Comparison of ENCODE assay signal across 14 cellular contexts in the genomic region with DNA sequence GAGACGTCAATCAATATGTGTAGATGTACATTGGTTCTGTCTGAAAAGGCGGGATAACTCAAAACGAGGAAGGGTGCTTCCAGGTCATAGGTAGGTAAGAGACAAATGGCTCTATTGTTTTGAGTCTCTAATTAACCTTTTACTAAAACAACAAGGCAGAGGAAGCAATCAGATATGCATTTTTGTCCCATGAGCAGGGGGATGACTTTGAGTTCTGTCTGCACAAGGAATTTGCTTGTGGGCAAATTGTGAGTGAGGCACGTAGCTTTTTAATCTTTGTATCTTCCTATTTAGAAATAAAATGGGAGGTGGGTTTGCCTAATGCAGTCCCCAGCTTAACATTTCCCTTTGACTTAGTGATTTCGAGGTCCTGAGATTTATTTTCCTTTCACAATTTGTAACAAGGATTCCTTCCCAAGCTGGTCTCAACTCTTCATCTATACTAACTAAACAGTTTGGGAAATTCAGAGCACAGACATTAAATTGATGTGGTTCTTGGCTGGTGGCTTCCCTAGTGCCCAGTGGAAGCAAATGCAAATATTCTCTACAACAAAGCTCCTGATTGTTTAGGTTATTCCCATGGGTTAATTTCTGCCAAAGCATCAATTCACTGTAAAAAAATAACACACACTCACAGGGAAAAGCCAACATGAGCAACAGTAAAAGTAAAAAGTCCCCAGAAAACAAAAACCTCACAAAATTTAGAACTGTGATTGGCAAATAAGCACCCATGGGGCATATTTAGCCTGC.
DNase-seq lines count a peak whose midpoint lies in the region; ATAC-seq and TF ChIP-seq lines count a peak whose summit lies in the region.
"Had no signal": no experiment of that assay in that cellular context is flagged by ENCODE, and none has a peak within 500 bp of the region (broad histone marks: within the 10 kb centered on the region; RNA-seq: fewer than 3 reads in every experiment).

No MANE protein-coding gene starts in this region.

- H3K4me3 Mint-ChIP-seq in HFFc6, result peak overlapping the region; percentile 57; the same call in 1 of the 2 replicates
- no peak overlapping the region for H3K4me3 Mint-ChIP-seq in activated naive CD8-positive, alpha-beta T cell treated with anti-CD3 and anti-CD28 coated beads for 36 hours
- H3K4me3 Mint-ChIP-seq in activated CD4-positive, alpha-beta memory T cell treated with anti-CD3 and anti-CD28 coated beads for 36 hours, result no peak overlapping the region

- peak overlapping the region; percentile 79 for H3K27ac Mint-ChIP-seq in HFFc6
- H3K27ac Mint-ChIP-seq in activated naive CD8-positive, alpha-beta T cell treated with anti-CD3 and anti-CD28 coated beads for 36 hours, result no peak overlapping the region
- no peak overlapping the region for H3K27ac Mint-ChIP-seq in activated CD4-positive, alpha-beta memory T cell treated with anti-CD3 and anti-CD28 coated beads for 36 hours

- no peak overlapping the region for H3K4me3 ChIP-seq in foreskin fibroblast (ENCODE audit: low read depth in 1 of 2, low read length in 2 of 2)
- H3K4me3 ChIP-seq: BLaER1 treated with 17β-estradiol and CSF1 and Interleukin-3, amounts not matched to agents 10 nM and 100 nM had no signal

- in situ Hi-C loops in SK-MEL-5 (cut with HindIII; ENCODE audit: low pct_unique_long_range_greater_than_20kb, low sequenced_read_pairs), result no loop called here

- POLR2A ChIA-PET in activated CD4-positive, alpha-beta memory T cell treated with anti-CD3 and anti-CD28 coated beads for 36 hours (lab: Charles Lee), result no interaction called here

- no peaks in the 10 kb centered on the region for H3K27me3 Mint-ChIP-seq in HFFc6 (ENCODE audit: insufficient read depth)
- H3K27me3 Mint-ChIP-seq in activated naive CD8-positive, alpha-beta T cell treated with anti-CD3 and anti-CD28 coated beads for 36 hours, result no peaks in the 10 kb centered on the region
- H3K27me3 Mint-ChIP-seq in activated CD4-positive, alpha-beta memory T cell treated with anti-CD3 and anti-CD28 coated beads for 36 hours, result no peaks in the 10 kb centered on the region

- CTCF ChIA-PET in activated CD4-positive, alpha-beta memory T cell treated with anti-CD3 and anti-CD28 coated beads for 36 hours (lab: Charles Lee), result no interaction called here

- TF ChIP-seq CTCF in HFFc6 (IDR thresholded peaks at IDR 0.05) (no peak), foreskin fibroblast (IDR thresholded peaks at IDR 0.05; ENCODE audit: low read depth, low read length) (no peak)

- peaks cover 38% of the 10 kb centered on the region for H3K36me3 Mint-ChIP-seq in HFFc6 (ENCODE audit: low read depth)
- peaks cover 2% of the 10 kb centered on the region for H3K36me3 Mint-ChIP-seq in activated naive CD8-positive, alpha-beta T cell treated with anti-CD3 and anti-CD28 coated beads for 36 hours
- H3K36me3 Mint-ChIP-seq in activated CD4-positive, alpha-beta memory T cell treated with anti-CD3 and anti-CD28 coated beads for 36 hours, result peaks cover 2% of the 10 kb centered on the region

- intact Hi-C loops in activated CD4-positive, alpha-beta memory T cell treated with anti-CD3 and anti-CD28 coated beads for 36 hours (cut with micrococcal nuclease), result no loop called here

- H3K9me3 Mint-ChIP-seq in HFFc6, result peaks cover 24% of the 10 kb centered on the region
- H3K9me3 Mint-ChIP-seq in activated naive CD8-positive, alpha-beta T cell treated with anti-CD3 and anti-CD28 coated beads for 36 hours, result peaks cover 29% of the 10 kb centered on the region
- H3K9me3 Mint-ChIP-seq in activated CD4-positive, alpha-beta memory T cell treated with anti-CD3 and anti-CD28 coated beads for 36 hours, result peaks cover 61% of the 10 kb centered on the region

- peaks cover 39% of the 10 kb centered on the region for H3K4me1 Mint-ChIP-seq in HFFc6 (ENCODE audit: low read depth)
- H3K4me1 Mint-ChIP-seq in activated naive CD8-positive, alpha-beta T cell treated with anti-CD3 and anti-CD28 coated beads for 36 hours, result no peaks in the 10 kb centered on the region
- H3K4me1 Mint-ChIP-seq in activated CD4-positive, alpha-beta memory T cell treated with anti-CD3 and anti-CD28 coated beads for 36 hours (ENCODE audit: low read depth), result no peaks in the 10 kb centered on the region

- DNase-seq in HFFc6, result peak; percentile 32
- peak; percentile 80 for DNase-seq in SK-MEL-5 (ENCODE audit: low read depth, low spot score)
- DNase-seq in foreskin fibroblast, result peak; percentile 4 to 51
- peak; percentile 17 for DNase-seq in renal cortical epithelial cell (ENCODE audit: low read depth)
- no peak for DNase-seq in activated naive CD8-positive, alpha-beta T cell treated with anti-CD3 and anti-CD28 coated beads for 36 hours
- DNase-seq in activated CD4-positive, alpha-beta memory T cell treated with anti-CD3 and anti-CD28 coated beads for 36 hours, result no peak
- DNase-seq: KG1, MM.1S, NCI-H1930, NCI-H524, SK-N-SH had no signal

- ATAC-seq in HG03469 (IDR thresholded peaks at IDR 0.05; ENCODE audit: unreplicated experiment), result no peak
- ATAC-seq: Right ventricle myocardium inferior had no signal

Comparison
In these comparisons a context has a peak if more than half of its experiments do, and no peak if none do; other contexts are left out.
1. DNase-seq: peak in HFFc6 (single experiment), SK-MEL-5 (single experiment), foreskin fibroblast (2 of 2) and renal cortical epithelial cell (single experiment); none in activated naive CD8-positive, alpha-beta T cell treated with anti-CD3 and anti-CD28 coated beads for 36 hours (single experiment) and activated CD4-positive, alpha-beta memory T cell treated with anti-CD3 and anti-CD28 coated beads for 36 hours (single experiment).